In genomic region chr2:54757496-54757895, GRCh38 we compare ENCODE assay signal across 9 cellular contexts. TPM values are rescaled to one million over a fixed set of nuclear protein-coding genes. Genes with fewer than 3 reads are reported as not detected.
DNase-seq lines count a peak whose midpoint lies in the region; ATAC-seq and TF ChIP-seq lines count a peak whose summit lies in the region.
"Had no signal": no experiment of that assay in that cellular context is flagged by ENCODE, and none has a peak within 500 bp of the region (broad histone marks: within the 10 kb centered on the region; RNA-seq: fewer than 3 reads in every experiment).

No MANE protein-coding gene starts in this region.

- H3K4me1 ChIP-seq in HAP-1, result peaks cover 12% of the 10 kb centered on the region
- H3K4me1 ChIP-seq in aorta (ENCODE audit: control insufficient read depth in 1 of 2, insufficient read depth in 2 of 2, low read length in 2 of 2), result no peaks in the 10 kb centered on the region

- DNase-seq in ELR (ENCODE audit: low read depth) (peak; percentile 77), HAP-1 (ENCODE audit: low spot score in 2 of 2) (peak; percentile 60 to 76), head of caudate nucleus (peak in 36 of 42 donors; percentile 12 to 81 (median 40)), aorta (no peak), cerebellar cortex (ENCODE audit: low spot score) (no peak), GM19238 (ENCODE audit: insufficient read length, low spot score) (no peak), glomerular visceral epithelial cell (ENCODE audit: extremely low spot score) (no peak)
- DNase-seq: mucosa of descending colon had no signal

- no peaks in the 10 kb centered on the region for H3K36me3 ChIP-seq in HAP-1 (replicated peaks)
- H3K36me3 ChIP-seq in aorta (ENCODE audit: control insufficient read depth in 1 of 2, insufficient read depth in 2 of 2, low read length in 1 of 2), result no peaks in the 10 kb centered on the region

- no peak for ATAC-seq in aorta (ENCODE audit: low FRiP score)
- ATAC-seq: mucosa of descending colon had no signal

- H3K27ac ChIP-seq in aorta (ENCODE audit: low read depth in 1 of 2, low read length in 2 of 2), result no peak overlapping the region

- TF ChIP-seq POLR2A in Raji (IDR thresholded peaks at IDR 0.05; ENCODE audit: insufficient read depth, low read depth, low read length), result peak; percentile 37; the same call in 1 of the 2 replicates

- H3K4me3 ChIP-seq in HAP-1 (no peak overlapping the region), aorta (ENCODE audit: low read length in 2 of 2) (no peak overlapping the region)
- H3K4me3 ChIP-seq: mucosa of descending colon had no signal

- 87 to 90% methylated on average over 4 of the region's 4 CpGs for WGBS in aorta, 2 donors

- H3K9me3 ChIP-seq in HAP-1 (no peaks in the 10 kb centered on the region; the same call in 1 of the 2 replicates), aorta (ENCODE audit: control insufficient read depth, low read length) (no peaks in the 10 kb centered on the region)
- H3K9me3 ChIP-seq: mucosa of descending colon had no signal

- in situ Hi-C loops in HAP-1 (cut with MboI; ENCODE audit: low sequenced_read_pairs), result no loop called here

- intact Hi-C loops in head of caudate nucleus (cut with DNase I), result no loop called here
- intact Hi-C loops in aorta (cut with DNase I), result no loop called here

- H3K27me3 ChIP-seq in HAP-1 (ENCODE audit: low read depth), result no peaks in the 10 kb centered on the region
- no peaks in the 10 kb centered on the region for H3K27me3 ChIP-seq in aorta (ENCODE audit: control insufficient read depth in 1 of 2, insufficient read depth in 2 of 2, low read length in 1 of 2)

RNA-seq across cellular contexts. Expression of gene EML6, which starts 34.0 kb away (rescaled TPM):
- total RNA-seq in aorta, result 1 to 10 TPM; 2.6 to 2.7 TPM
- polyA plus RNA-seq in aorta, result under 1 TPM in 1 of 2 donors, not detected in 1; 0.95 TPM

Comparison
In these comparisons a context has a peak if more than half of its experiments do, and no peak if none do; other contexts are left out.
1. DNase-seq: peak in ELR (single experiment), HAP-1 (2 of 2) and head of caudate nucleus (36 of 42); none in aorta (0 of 2), cerebellar cortex (single experiment), GM19238 (single experiment) and glomerular visceral epithelial cell (single experiment).